Comparison of ENCODE assay signal across 10 cellular contexts in genomic region chr13:45415112-45415511, GRCh38. TPM values are rescaled to one million over a fixed set of nuclear protein-coding genes. Genes with fewer than 3 reads are reported as not detected.
DNase-seq lines count a peak whose midpoint lies in the region; ATAC-seq and TF ChIP-seq lines count a peak whose summit lies in the region.
"Had no signal": no experiment of that assay in that cellular context is flagged by ENCODE, and none has a peak within 500 bp of the region (broad histone marks: within the 10 kb centered on the region; RNA-seq: fewer than 3 reads in every experiment).

No MANE protein-coding gene starts in this region.

- H3K36me3 Mint-ChIP-seq in MCF 10A (ENCODE audit: insufficient read depth, unreplicated experiment) = peaks cover 30% of the 10 kb centered on the region

- H3K9me3 ChIP-seq in Peyer's patch (no peaks in the 10 kb centered on the region), lung (ENCODE audit: control insufficient read depth in 2 of 2, insufficient read depth in 1 of 2, low read length in 1 of 2) (no peaks in the 10 kb centered on the region), testis (no peaks in the 10 kb centered on the region)
- H3K9me3 ChIP-seq: SJCRH30 had no signal

- H3K27me3 Mint-ChIP-seq in MCF 10A (ENCODE audit: insufficient read depth, unreplicated experiment) = no peaks in the 10 kb centered on the region

- POLR2A ChIA-PET in MCF 10A (lab: Yijun Ruan, JAX) = interaction anchor here (0.6 to 4.5 kb wide), 6 partner anchors 47 to 241 kb away, joined by 3 to 81 read pairs (median 5); partner anchors contain the start of genes COG3 and TPT1

- no peaks in the 10 kb centered on the region for H3K9me3 Mint-ChIP-seq in MCF 10A (ENCODE audit: unreplicated experiment)

- peaks cover 20% of the 10 kb centered on the region for H3K4me1 Mint-ChIP-seq in MCF 10A (ENCODE audit: insufficient read depth, unreplicated experiment)

- DNase-seq in Peyer's patch = no peak
- DNase-seq in MCF 10A (ENCODE audit: unreplicated experiment) = no peak
- DNase-seq in lung (ENCODE audit: low spot score) = no peak
- no peak for DNase-seq in testis
- DNase-seq in DMS53 treated with DMSO at 0.1 percent for 48 hours (lab: John Stamatoyannopoulos, UW; ENCODE audit: unreplicated experiment) = no peak
- DNase-seq: SJCRH30; stimulated activated CD4-positive, alpha-beta T cell treated with anti-CD3 and anti-CD28 coated beads, Interleukin-12 subunit alpha, Interleukin-12 subunit beta, amount 100 ng/mL, for 4 hours; stimulated activated naive CD4-positive, alpha-beta T cell treated with Interleukin-2 at 50 U/mL for 16 hours had no signal

- H3K36me3 ChIP-seq in Peyer's patch = peaks cover 0 to 8% (median 0%) of the 10 kb centered on the region in 3 donors
- H3K36me3 ChIP-seq in lung (ENCODE audit: control insufficient read depth in 2 of 2, insufficient read depth in 2 of 2, low read length in 2 of 2) = peaks cover 0 to 4% of the 10 kb centered on the region in 2 donors
- no peaks in the 10 kb centered on the region for H3K36me3 ChIP-seq in testis (ENCODE audit: low read depth, missing control alignments)

- TF ChIP-seq CTCF in Peyer's patch (IDR thresholded peaks at IDR 0.05) (no peak), MCF 10A (IDR thresholded peaks at IDR 0.05; ENCODE audit: unreplicated experiment) (no peak), lung (IDR thresholded peaks at IDR 0.05; ENCODE audit: control extremely low read depth, extremely low read depth) (no peak), testis (IDR thresholded peaks at IDR 0.05) (no peak)

- peaks cover 0 to 20% (median 3%) of the 10 kb centered on the region in 4 donors for H3K4me1 ChIP-seq in Peyer's patch
- peaks cover 5 to 11% of the 10 kb centered on the region in 2 donors for H3K4me1 ChIP-seq in lung (ENCODE audit: control insufficient read depth in 2 of 2, insufficient read depth in 2 of 2, low read length in 2 of 2)
- H3K4me1 ChIP-seq in testis = peaks cover 17% of the 10 kb centered on the region
- H3K4me1 ChIP-seq: SJCRH30 had no signal

- peak overlapping the region; percentile 48 for H3K4me3 Mint-ChIP-seq in MCF 10A (ENCODE audit: unreplicated experiment)

- intact Hi-C loops in MCF 10A (cut with micrococcal nuclease) (loop anchor here (5.0 kb wide), 1 partner anchor 47 kb away; the partner anchor contains the start of gene COG3), testis (cut with DNase I; ENCODE audit: low total_unique reads) (no loop called here)

- H3K27ac ChIP-seq in Peyer's patch (peak overlapping the region in 3 of 4 donors; percentile 52 to 89 (median 74)), lung (ENCODE audit: low read depth in 1 of 2, low read length in 1 of 2) (peak overlapping the region; percentile 76 to 84), testis (peak overlapping the region; percentile 71 to 81)
- H3K27ac ChIP-seq: SJCRH30 had no signal

- peak overlapping the region in 2 of 4 donors; percentile 41 to 49 for H3K4me3 ChIP-seq in Peyer's patch
- no peak overlapping the region for H3K4me3 ChIP-seq in lung
- H3K4me3 ChIP-seq in testis = no peak overlapping the region
- H3K4me3 ChIP-seq: SJCRH30 had no signal

- no TSS peak for BruUV-seq in MCF 10A (replicated peaks; lab: Mats Ljungman, UMichigan)

- CTCF ChIA-PET in MCF 10A (lab: Yijun Ruan, JAX) = interaction anchor here (0.6 to 2.5 kb wide), 3 partner anchors 43 to 58 kb away, joined by 3 to 10 read pairs (median 4); no protein-coding TSS in a partner anchor

- ATAC-seq in lung (ENCODE audit: insufficient read depth, low FRiP score) (no peak), GM18907 (IDR thresholded peaks at IDR 0.05; ENCODE audit: unreplicated experiment) (no peak), HG02610 (IDR thresholded peaks at IDR 0.05; ENCODE audit: unreplicated experiment) (no peak)

- TF ChIP-seq POLR2A in Peyer's patch (IDR thresholded peaks at IDR 0.05) = no peak
- no peak for TF ChIP-seq POLR2A in testis (IDR thresholded peaks at IDR 0.05)

- H3K27ac Mint-ChIP-seq in MCF 10A (ENCODE audit: low read depth, unreplicated experiment) = no peak overlapping the region

- WGBS in lung, 2 donors = 71 to 74% methylated on average over 1 of the region's 1 CpG
- WGBS in testis, 2 donors = 81 to 84% methylated on average over 1 of the region's 1 CpG

- H3K27me3 ChIP-seq in Peyer's patch (no peaks in the 10 kb centered on the region), lung (ENCODE audit: control insufficient read depth, insufficient read depth) (no peaks in the 10 kb centered on the region), testis (no peaks in the 10 kb centered on the region)
- H3K27me3 ChIP-seq: SJCRH30 had no signal

RNA-seq across cellular contexts. Expression of gene SLC25A30, which starts 3.1 kb away (rescaled TPM):
- total RNA-seq in Peyer's patch (10 to 100 TPM in 1 of 4 donors, 1 to 10 TPM in 3; 5.5 to 16.5 (median 8.8) TPM), MCF 10A (2022) (10.5 and 11.9 TPM in 2 replicates), lung (10 to 100 TPM; 13.0 to 24.3 TPM), testis (10 to 100 TPM; 15.7 to 16.4 TPM)
- polyA plus RNA-seq in lung (1 to 10 TPM; 7.3 to 7.4 TPM), testis (ENCODE audit: insufficient read depth, low read depth, low replicate concordance) (14.5 TPM)

RNA-seq across cellular contexts. Expression of gene COG3, which starts 49.6 kb away (rescaled TPM):
- total RNA-seq in Peyer's patch = 10 to 100 TPM; 48.7 to 84.3 (median 64.0) TPM
- 42.8 and 44.1 TPM in 2 replicates for total RNA-seq in MCF 10A (2022)
- total RNA-seq in lung = 10 to 100 TPM; 26.3 to 66.7 TPM
- 10 to 100 TPM; 14.7 to 18.6 TPM for polyA plus RNA-seq in lung
- 10 to 100 TPM; 39.6 to 46.1 TPM for total RNA-seq in testis
- 22.5 TPM for polyA plus RNA-seq in testis (ENCODE audit: insufficient read depth, low read depth, low replicate concordance)
